24 cellular contexts compared by ENCODE assay signal in the genomic region with DNA sequence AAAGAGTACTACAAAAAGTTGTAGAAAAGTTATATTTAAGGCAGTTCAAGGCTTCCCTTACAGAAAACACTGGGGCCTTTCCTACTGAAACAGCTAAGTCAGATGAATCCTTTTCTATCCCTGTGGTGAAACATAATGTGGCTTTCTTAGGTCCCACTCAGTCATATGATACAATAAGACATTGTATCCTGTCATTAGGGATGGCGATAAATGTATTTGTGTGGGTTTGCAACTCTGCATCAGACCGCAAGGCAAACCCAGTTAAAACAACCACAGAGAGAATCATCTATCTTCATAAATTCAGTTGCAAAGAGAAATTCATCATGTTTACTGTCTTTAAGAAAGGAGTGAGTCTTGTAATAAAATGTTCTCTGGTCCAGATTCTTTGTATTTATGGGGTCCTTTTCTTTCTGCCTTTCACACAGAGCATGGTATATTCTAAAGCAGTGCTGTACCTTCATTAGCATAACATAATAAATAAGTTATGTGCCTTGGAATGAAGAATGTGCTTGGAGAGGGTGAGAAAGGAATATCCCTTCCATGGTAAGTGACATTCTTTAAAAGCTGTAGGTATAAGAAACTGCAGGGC.
DNase-seq lines count a peak whose midpoint lies in the region; ATAC-seq and TF ChIP-seq lines count a peak whose summit lies in the region.
"Had no signal": no experiment of that assay in that cellular context is flagged by ENCODE, and none has a peak within 500 bp of the region (broad histone marks: within the 10 kb centered on the region; RNA-seq: fewer than 3 reads in every experiment).

No MANE protein-coding gene starts in this region.

- peak; percentile 15 for DNase-seq in Daoy (ENCODE audit: low read depth)
- peak; percentile 28 for DNase-seq in astrocyte of the hippocampus (ENCODE audit: low read depth, low spot score)
- DNase-seq in stimulated activated CD4-positive, alpha-beta T cell treated with anti-CD3 and anti-CD28 coated beads, Interleukin-4, amount 100 ng/mL, for 24 hours, result no peak
- no peak for DNase-seq in stimulated activated CD4-positive, alpha-beta T cell treated with anti-CD3 and anti-CD28 coated beads, Interleukin-2, amount 100 ng/mL, for 24 hours
- DNase-seq in NAMALWA (ENCODE audit: low spot score), result no peak
- DNase-seq: activated CD8-positive, alpha-beta T cell treated with anti-CD3 and anti-CD28 coated beads, Interleukin-2, amount 10 ng/mL, durations not matched to agents 7 days and 5 days; amniotic stem cell; DMS153; effector CD4-positive, alpha-beta T cell; left lung; mesendoderm; NCI-H1417 treated with DMSO at 0.1 percent for 48 hours; NCI-H2029 treated with DMSO at 0.1 percent for 48 hours; NCI-H2227 treated with DMSO at 0.1 percent for 48 hours; SIG-M5; sigmoid colon; stimulated activated CD4-positive, alpha-beta T cell treated with anti-CD3 and anti-CD28 coated beads, Interleukin-12 subunit alpha, Interleukin-12 subunit beta, amount 100 ng/mL, for 4 hours; stimulated activated CD4-positive, alpha-beta T cell treated with anti-CD3 and anti-CD28 coated beads, Interleukin-4, amount 100 ng/mL, for 4 hours; T-helper 9 cell; transverse colon had no signal

- H3K36me3 ChIP-seq in neural cell (ENCODE audit: insufficient read depth, low read length), result no peaks in the 10 kb centered on the region
- H3K36me3 ChIP-seq: left lung, sigmoid colon, transverse colon had no signal

- H3K27me3 ChIP-seq in neural cell (ENCODE audit: insufficient read depth, low read depth, low read length), result no peaks in the 10 kb centered on the region
- H3K27me3 ChIP-seq: left lung, sigmoid colon, transverse colon had no signal

- H3K27ac ChIP-seq in neural cell (ENCODE audit: low read length), result peak overlapping the region; percentile 10
- H3K27ac ChIP-seq: epithelial cell of prostate, left lung, sigmoid colon, transverse colon had no signal

- no peak for TF ChIP-seq CTCF in neural cell (IDR thresholded peaks at IDR 0.05; ENCODE audit: poor library complexity, severe bottlenecking)

- ATAC-seq in HG03025 (IDR thresholded peaks at IDR 0.05; ENCODE audit: low FRiP score, unreplicated experiment) (peak; percentile 13), GM18861 (IDR thresholded peaks at IDR 0.05; ENCODE audit: unreplicated experiment) (no peak)
- ATAC-seq: activated CD8-positive, alpha-beta T cell treated with anti-CD3 and anti-CD28 coated beads, Interleukin-2, amount 10 ng/mL, durations not matched to agents 7 days and 5 days; left lung had no signal

- peak overlapping the region; percentile 34 for H3K9ac ChIP-seq in neural cell (ENCODE audit: low read length)

- H3K9me3 ChIP-seq in neural cell (ENCODE audit: low read length), result no peaks in the 10 kb centered on the region
- H3K9me3 ChIP-seq: left lung, sigmoid colon, transverse colon had no signal

- TF ChIP-seq RAD21 in neural cell (conservative IDR thresholded peaks at IDR 0.05), result no peak

- no peaks in the 10 kb centered on the region for H3K79me2 ChIP-seq in neural cell (replicated peaks; ENCODE audit: insufficient read depth, low read length)

- no peak for TF ChIP-seq EP300 in neural cell (conservative IDR thresholded peaks at IDR 0.05; ENCODE audit: poor library complexity, severe bottlenecking)

- H3K4me3 ChIP-seq in neural cell (ENCODE audit: low read length), result peak overlapping the region; percentile 15
- H3K4me3 ChIP-seq: left lung, sigmoid colon, transverse colon had no signal

- H3F3A ChIP-seq in neural cell (ENCODE audit: insufficient read depth, low read length, poor library complexity, severe bottlenecking), result no peaks in the 10 kb centered on the region

- no peak overlapping the region for H3K4me2 ChIP-seq in neural cell (ENCODE audit: low read length)

- H2AFZ ChIP-seq in neural cell (ENCODE audit: low read depth, low read length), result no peak overlapping the region

- H3K9me2 ChIP-seq in neural cell (ENCODE audit: insufficient read depth, low read length), result no peaks in the 10 kb centered on the region

- H4K20me1 ChIP-seq in neural cell (ENCODE audit: insufficient read depth), result no peaks in the 10 kb centered on the region

TF ChIP-seq in neural cell, 6 proteins besides CTCF, POLR2A, EP300 and RAD21:
- no peak for TF ChIP-seq POLR2AphosphoS5 (IDR thresholded peaks at IDR 0.05)
- TF ChIP-seq MXI1 (conservative IDR thresholded peaks at IDR 0.05; ENCODE audit: poor library complexity, severe bottlenecking), result no peak
- no peak for TF ChIP-seq TAF1 (IDR thresholded peaks at IDR 0.05; ENCODE audit: low read depth)
- no peak for TF ChIP-seq REST (IDR thresholded peaks at IDR 0.05; ENCODE audit: borderline replicate concordance)
- no peak for TF ChIP-seq SMC3 (conservative IDR thresholded peaks at IDR 0.05; ENCODE audit: poor library complexity)
- TF ChIP-seq EZH2 (IDR thresholded peaks at IDR 0.05; ENCODE audit: borderline replicate concordance, insufficient read depth, low read length, poor library complexity, severe bottlenecking), result no peak

Comparison
In these comparisons a context has a peak if more than half of its experiments do, and no peak if none do; other contexts are left out.
1. DNase-seq: peak in Daoy (single experiment) and astrocyte of the hippocampus (single experiment); none in stimulated activated CD4-positive, alpha-beta T cell treated with anti-CD3 and anti-CD28 coated beads, Interleukin-4, amount 100 ng/mL, for 24 hours (single experiment), stimulated activated CD4-positive, alpha-beta T cell treated with anti-CD3 and anti-CD28 coated beads, Interleukin-2, amount 100 ng/mL, for 24 hours (0 of 2) and NAMALWA (single experiment).